ENCODE assay signal across 18 cellular contexts in genomic region chr7:26675143-26675887, GRCh38.
A peak's percentile ranks its signal among the peaks of the same experiment; 100 is the strongest.
DNase-seq lines count a peak whose midpoint lies in the region; FAIRE-seq and TF ChIP-seq lines count a peak whose summit lies in the region.
"Had no signal": no experiment of that assay in that cellular context is flagged by ENCODE, and none has a peak within 500 bp of the region (broad histone marks: within the 10 kb centered on the region; RNA-seq: fewer than 3 reads in every experiment).

No MANE protein-coding gene starts in this region.

- peak; percentile 33 for FAIRE-seq in HTR-8/SVneo (lab: Jason Lieb, UNC)
- FAIRE-seq: H1 had no signal

- in situ Hi-C loops in astrocyte of the spinal cord (cut with HindIII; ENCODE audit: low sequenced_read_pairs), result no loop called here

- no peaks in the 10 kb centered on the region for H3K27me3 ChIP-seq in ascending aorta
- H3K27me3 ChIP-seq: spleen, tibial artery had no signal

- no peaks in the 10 kb centered on the region for H3K9me3 ChIP-seq in ascending aorta
- H3K9me3 ChIP-seq: psoas muscle, spleen, tibial artery had no signal

- intact Hi-C loops in ascending aorta (cut with DNase I), result no loop called here

- H3K4me3 ChIP-seq in astrocyte of the spinal cord (ENCODE audit: low read depth, low read length), result no peak overlapping the region
- H3K4me3 ChIP-seq in ascending aorta, result no peak overlapping the region
- H3K4me3 ChIP-seq: coronary artery, psoas muscle, spleen, tibial artery had no signal

- TF ChIP-seq CTCF in astrocyte of the spinal cord (IDR thresholded peaks at IDR 0.05; ENCODE audit: low read depth, low read length) (no peak), ascending aorta (IDR thresholded peaks at IDR 0.05) (no peak)

- H3K27ac ChIP-seq in ascending aorta, result no peak overlapping the region
- H3K27ac ChIP-seq: coronary artery, psoas muscle, spleen, tibial artery had no signal

- H3K4me1 ChIP-seq in ascending aorta, result no peaks in the 10 kb centered on the region
- H3K4me1 ChIP-seq: psoas muscle, tibial artery had no signal

- no peaks in the 10 kb centered on the region for H3K36me3 ChIP-seq in ascending aorta
- H3K36me3 ChIP-seq: tibial artery had no signal

- peak; percentile 62 for DNase-seq in Daoy (ENCODE audit: low read depth)
- no peak for DNase-seq in HTR-8/SVneo (ENCODE audit: insufficient read length, low spot score)
- peak; percentile 32 for DNase-seq in astrocyte of the spinal cord (ENCODE audit: low read depth, low spot score)
- peak; percentile 48 for DNase-seq in kidney glomerular epithelial cell (lab: John Stamatoyannopoulos, UW)
- DNase-seq in activated T-cell treated with anti-CD3 and anti-CD28 coated beads, Interleukin-2, amount 50 U/mL, for 48 hours, result no peak
- no peak for DNase-seq in DMS153 (lab: John Stamatoyannopoulos, UW)
- DNase-seq in ascending aorta (ENCODE audit: low spot score in 2 of 2), result no peak
- DNase-seq in NCI-H1105 (lab: John Stamatoyannopoulos, UW), result no peak
- DNase-seq: activated CD4-positive, alpha-beta T cell treated with anti-CD3 and anti-CD28 coated beads for 4 hours; activated CD8-positive, alpha-beta memory T cell treated with anti-CD3 and anti-CD28 coated beads, Interleukin-2, amount 50 U/mL, for 4 hours; activated naive CD4-positive, alpha-beta T cell; Kasumi-1; NCI-H1694; psoas muscle; spleen; tibial artery had no signal

Comparison
In these comparisons a context has a peak if more than half of its experiments do, and no peak if none do; other contexts are left out.
1. DNase-seq: peak in Daoy (single experiment), astrocyte of the spinal cord (single experiment) and kidney glomerular epithelial cell (single experiment); none in HTR-8/SVneo (single experiment), activated T-cell treated with anti-CD3 and anti-CD28 coated beads, Interleukin-2, amount 50 U/mL, for 48 hours (0 of 2), DMS153 (single experiment), ascending aorta (0 of 2) and NCI-H1105 (single experiment).